Comparison of ENCODE assay signal across 27 cellular contexts in genomic region chr12:122665759-122666158, GRCh38. TPM values are rescaled to one million over a fixed set of nuclear protein-coding genes. Genes with fewer than 3 reads are reported as not detected.
"Had no signal": no experiment of that assay in that cellular context is flagged by ENCODE, and none has a peak within 500 bp of the region (broad histone marks: within the 10 kb centered on the region; RNA-seq: fewer than 3 reads in every experiment).

No MANE protein-coding gene starts in this region.

- H3K9me3 ChIP-seq: stomach, suprapubic skin, testis, thoracic aorta, thyroid gland, tibial artery, tibial nerve, transverse colon, upper lobe of left lung, upper lobe of right lung, uterus, vagina had no signal

- H3K27ac ChIP-seq: stomach, suprapubic skin, testis, thoracic aorta, thyroid gland, tibial artery, tibial nerve, transverse colon, upper lobe of left lung, upper lobe of right lung, uterus, vagina had no signal

- FAIRE-seq: urothelium cell line had no signal

- H3K4me3 ChIP-seq: stomach, suprapubic skin, testis, thoracic aorta, thyroid gland, tibial artery, tibial nerve, transverse colon, upper lobe of left lung, upper lobe of right lung, uterus, vagina had no signal

- ATAC-seq: stimulated activated effector memory CD8-positive, alpha-beta T cell treated with anti-CD3 and anti-CD28 coated beads, Interleukin-12 subunit alpha, Interleukin-12 subunit beta, amount 100 ng/mL, for 72 hours; stimulated activated memory B cell treated with anti-CD40 and anti-IgM and Interleukin-4, amounts not matched to agents 10 μg/mL and 1 μg/mL and 100 μg/mL, for 72 hours; stimulated activated naive B cell treated with anti-CD40 and anti-IgM and Interleukin-4, amounts not matched to agents 10 μg/mL and 1 μg/mL and 100 μg/mL, for 72 hours; stimulated activated naive CD8-positive, alpha-beta T cell treated with anti-CD3 and anti-CD28 coated beads, Interleukin-15, amount 100 ng/mL, for 72 hours; stimulated activated naive CD8-positive, alpha-beta T cell treated with anti-CD3 and anti-CD28 coated beads, Interleukin-15, Interleukin-2, amounts not matched to agents 100 U/mL and 50 U/mL, for 24 hours; upper lobe of right lung had no signal

- DNase-seq: stimulated activated CD4-positive, alpha-beta T cell treated with anti-CD3 and anti-CD28 coated beads, Interleukin-2, amount 100 ng/mL, for 48 hours; stimulated activated CD4-positive, alpha-beta T cell treated with anti-CD3 and anti-CD28 coated beads, Interleukin-4, amount 100 ng/mL, for 1 hour; stimulated activated CD4-positive, alpha-beta T cell treated with anti-CD3 and anti-CD28 coated beads, Interleukin-4, amount 100 ng/mL, for 24 hours; stimulated activated CD4-positive, alpha-beta T cell treated with anti-CD3 and anti-CD28 coated beads, Interleukin-4, amount 100 ng/mL, for 4 hours; stimulated activated CD8-positive, alpha-beta memory T cell treated with anti-CD3 and anti-CD28 coated beads, Interleukin-4, amount 100 ng/mL, for 48 hours; stimulated activated naive B cell treated with anti-CD40 and anti-IgM and Interleukin-4, amounts not matched to agents 10 μg/mL and 1 μg/mL and 100 μg/mL, for 72 hours; stimulated activated naive CD4-positive, alpha-beta T cell; stimulated activated naive CD4-positive, alpha-beta T cell treated with Interleukin-2 at 50 U/mL for 16 hours; stimulated activated naive CD8-positive, alpha-beta T cell treated with anti-CD3 and anti-CD28 coated beads, Interleukin-15, amount 100 ng/mL, for 72 hours; stimulated activated naive CD8-positive, alpha-beta T cell treated with anti-CD3 and anti-CD28 coated beads, Interleukin-15, Interleukin-2, amounts not matched to agents 100 U/mL and 50 U/mL, for 24 hours; stomach; substantia nigra; testis; thyroid gland; tibial artery; transverse colon; upper lobe of left lung; upper lobe of right lung; uterus had no signal

- H3K36me3 ChIP-seq: stomach, suprapubic skin, thoracic aorta, thyroid gland, tibial artery, tibial nerve, transverse colon, upper lobe of left lung, upper lobe of right lung, uterus, vagina had no signal

- H3K27me3 ChIP-seq: stomach, suprapubic skin, testis, thyroid gland, tibial artery, tibial nerve, transverse colon, upper lobe of left lung, upper lobe of right lung, uterus, vagina had no signal

- H3K4me1 ChIP-seq: suprapubic skin, testis, tibial artery, transverse colon, upper lobe of left lung, upper lobe of right lung, uterus, vagina had no signal

RNA-seq across cellular contexts. Expression of gene HCAR2, which starts 37.4 kb away (rescaled TPM):
- total RNA-seq: temporal lobe, thyroid gland, uterus had no signal

RNA-seq across cellular contexts. Expression of gene HCAR3, which starts 50.9 kb away (rescaled TPM):
- total RNA-seq: transverse colon, uterus had no signal
